10 cellular contexts compared by ENCODE assay signal in the genomic region with DNA sequence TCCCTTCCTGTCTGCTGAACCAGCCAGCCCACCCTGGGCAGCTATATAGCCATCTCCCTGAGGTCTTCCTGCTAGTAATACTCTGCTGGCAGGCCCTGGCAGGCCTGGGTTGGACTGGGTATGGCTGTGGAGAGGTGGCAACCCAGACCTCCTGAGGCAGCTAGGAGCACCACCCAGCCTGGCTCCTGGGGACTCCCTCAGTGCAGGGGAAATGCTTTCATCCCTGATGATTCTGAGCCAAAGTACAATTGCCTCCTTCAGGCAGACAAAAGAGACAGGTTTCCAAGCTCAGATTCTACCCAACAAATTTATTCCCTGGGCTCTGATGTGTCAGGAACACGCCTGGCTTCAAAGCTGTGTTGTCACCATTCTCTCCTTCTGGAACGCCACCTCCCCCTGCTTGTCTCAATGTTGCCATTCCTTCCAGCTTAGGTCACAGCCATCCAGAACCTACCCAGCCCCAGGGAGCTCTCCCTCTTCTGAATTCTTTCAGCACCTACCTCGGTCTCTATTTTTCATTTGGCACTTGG. TPM values are rescaled to one million over a fixed set of nuclear protein-coding genes. Genes with fewer than 3 reads are reported as not detected.
DNase-seq lines count a peak whose midpoint lies in the region; ATAC-seq, FAIRE-seq and TF ChIP-seq lines count a peak whose summit lies in the region.
"Had no signal": no experiment of that assay in that cellular context is flagged by ENCODE, and none has a peak within 500 bp of the region (broad histone marks: within the 10 kb centered on the region; RNA-seq: fewer than 3 reads in every experiment).

No MANE protein-coding gene starts in this region.

- no peak overlapping the region for H3K4me3 Mint-ChIP-seq in activated naive CD8-positive, alpha-beta T cell treated with anti-CD3 and anti-CD28 coated beads for 36 hours
- H3K4me3 Mint-ChIP-seq: CD8-positive, alpha-beta memory T cell had no signal

- no peaks in the 10 kb centered on the region for H3K9me3 ChIP-seq in mesodermal cell (ENCODE audit: control insufficient read depth, low read length)

- H3K9me3 Mint-ChIP-seq in activated naive CD8-positive, alpha-beta T cell treated with anti-CD3 and anti-CD28 coated beads for 36 hours = no peaks in the 10 kb centered on the region
- H3K9me3 Mint-ChIP-seq: CD8-positive, alpha-beta memory T cell had no signal

- ATAC-seq in HG02571 (IDR thresholded peaks at IDR 0.05; ENCODE audit: unreplicated experiment) (no peak), HG03039 (IDR thresholded peaks at IDR 0.05; ENCODE audit: unreplicated experiment) (no peak)

- peaks cover 19% of the 10 kb centered on the region for H3K4me1 Mint-ChIP-seq in activated naive CD8-positive, alpha-beta T cell treated with anti-CD3 and anti-CD28 coated beads for 36 hours

- DNase-seq in ACHN = peak; percentile 95
- DNase-seq in LoVo (ENCODE audit: low spot score) = peak; percentile 77
- DNase-seq in GM12892 (ENCODE audit: insufficient read length) = no peak
- DNase-seq in activated naive CD8-positive, alpha-beta T cell treated with anti-CD3 and anti-CD28 coated beads for 36 hours = no peak
- DNase-seq: CD8-positive, alpha-beta memory T cell; NCI-H446 had no signal

- no peaks in the 10 kb centered on the region for H3K36me3 ChIP-seq in mesodermal cell (ENCODE audit: control insufficient read depth, insufficient read depth, low read length)

- no peaks in the 10 kb centered on the region for H3K36me3 Mint-ChIP-seq in activated naive CD8-positive, alpha-beta T cell treated with anti-CD3 and anti-CD28 coated beads for 36 hours
- H3K36me3 Mint-ChIP-seq: CD8-positive, alpha-beta memory T cell had no signal

- H3K27ac Mint-ChIP-seq in activated naive CD8-positive, alpha-beta T cell treated with anti-CD3 and anti-CD28 coated beads for 36 hours = no peak overlapping the region

- H3K4me1 ChIP-seq in mesodermal cell (ENCODE audit: control insufficient read depth, insufficient read depth, low read length, poor library complexity, severe bottlenecking) = peaks cover 38% of the 10 kb centered on the region

- no peak for TF ChIP-seq POLR2A in GM12892 (IDR thresholded peaks at IDR 0.05; ENCODE audit: low read depth, low read length)

- H3K27me3 Mint-ChIP-seq in activated naive CD8-positive, alpha-beta T cell treated with anti-CD3 and anti-CD28 coated beads for 36 hours = no peaks in the 10 kb centered on the region
- H3K27me3 Mint-ChIP-seq: CD8-positive, alpha-beta memory T cell had no signal

- FAIRE-seq in GM12892 (lab: Jason Lieb, UNC) = no peak

- in situ Hi-C loops in ACHN (cut with HindIII; ENCODE audit: low pct_ligation_motif_present, low pct_unique_long_range_greater_than_20kb, low sequenced_read_pairs) = no loop called here

- H3K27ac ChIP-seq in cingulate gyrus (ENCODE audit: low read depth, low read length) (peak overlapping the region; percentile 47), mesodermal cell (ENCODE audit: low read depth, low read length, severe bottlenecking) (peak overlapping the region; percentile 94)

- H3K4me3 ChIP-seq in mesodermal cell (ENCODE audit: extremely low read depth, insufficient read depth, low read length, poor library complexity, severe bottlenecking) = no peak overlapping the region

- 13 to 19% methylated on average over 2 of the region's 3 CpGs for WGBS in mesodermal cell (ENCODE audit: insufficient coverage in 2 of 2), 2 experiments

RNA-seq across cellular contexts. Expression of gene DNAJB2, which starts 4.7 kb away (rescaled TPM):
- 32.8 TPM for polyA plus RNA-seq in mesodermal cell (2013, experiment 1 of 2)
- polyA plus RNA-seq in mesodermal cell (2013, experiment 2 of 2) = 32.5 TPM
- 25.1 TPM for polyA plus RNA-seq in GM12892 (2012; ENCODE audit: missing spikeins)
- 10 to 100 TPM; 43.8 to 47.5 TPM for total RNA-seq in activated naive CD8-positive, alpha-beta T cell treated with anti-CD3 and anti-CD28 coated beads for 36 hours

RNA-seq across cellular contexts. Expression of gene TUBA4A, which starts 20.7 kb away (rescaled TPM):
- polyA plus RNA-seq in mesodermal cell (2013, experiment 1 of 2) = 4.9 TPM
- polyA plus RNA-seq in mesodermal cell (2013, experiment 2 of 2) = 2.5 TPM
- polyA plus RNA-seq in GM12892 (2012; ENCODE audit: missing spikeins) = 128 TPM
- 100 to 1,000 TPM; 208 to 212 TPM for total RNA-seq in activated naive CD8-positive, alpha-beta T cell treated with anti-CD3 and anti-CD28 coated beads for 36 hours

RNA-seq across cellular contexts. Expression of gene TUBA4B, which starts 21.4 kb away (rescaled TPM):
- polyA plus RNA-seq in mesodermal cell (2013, experiment 1 of 2) = not detected
- not detected for polyA plus RNA-seq in mesodermal cell (2013, experiment 2 of 2)
- 0.53 TPM for polyA plus RNA-seq in GM12892 (2012; ENCODE audit: missing spikeins)
- total RNA-seq in activated naive CD8-positive, alpha-beta T cell treated with anti-CD3 and anti-CD28 coated beads for 36 hours = not detected
- total RNA-seq: CD8-positive, alpha-beta memory T cell had no signal
- polyA plus RNA-seq: CD8-positive, alpha-beta memory T cell had no signal

RNA-seq across cellular contexts. Expression of gene STK16, which starts 29.2 kb away (rescaled TPM):
- 32.8 TPM for polyA plus RNA-seq in mesodermal cell (2013, experiment 1 of 2)
- polyA plus RNA-seq in mesodermal cell (2013, experiment 2 of 2) = 29.1 TPM
- polyA plus RNA-seq in GM12892 (2012; ENCODE audit: missing spikeins) = 35.8 TPM
- total RNA-seq in activated naive CD8-positive, alpha-beta T cell treated with anti-CD3 and anti-CD28 coated beads for 36 hours = 10 to 100 TPM; 27.8 to 30.7 TPM

RNA-seq across cellular contexts. Expression of gene GLB1L, which starts 29.2 kb away (rescaled TPM):
- 5.2 TPM for polyA plus RNA-seq in mesodermal cell (2013, experiment 1 of 2)
- polyA plus RNA-seq in mesodermal cell (2013, experiment 2 of 2) = 7.6 TPM
- polyA plus RNA-seq in GM12892 (2012; ENCODE audit: missing spikeins) = 2.0 TPM
- total RNA-seq in activated naive CD8-positive, alpha-beta T cell treated with anti-CD3 and anti-CD28 coated beads for 36 hours = 1 to 10 TPM; 1.6 to 3.0 TPM

Comparison
In these comparisons a context has a peak if more than half of its experiments do, and no peak if none do; other contexts are left out.
1. DNase-seq: peak in ACHN (single experiment) and LoVo (single experiment); none in GM12892 (single experiment) and activated naive CD8-positive, alpha-beta T cell treated with anti-CD3 and anti-CD28 coated beads for 36 hours (single experiment).